In genomic region chr14:72237722-72238666, GRCh38 we compare ENCODE assay signal across 21 cellular contexts.
DNase-seq lines count a peak whose midpoint lies in the region; ATAC-seq, FAIRE-seq and TF ChIP-seq lines count a peak whose summit lies in the region.
"Had no signal": no experiment of that assay in that cellular context is flagged by ENCODE, and none has a peak within 500 bp of the region (broad histone marks: within the 10 kb centered on the region; RNA-seq: fewer than 3 reads in every experiment).

No MANE protein-coding gene starts in this region.

- H3K4me1 ChIP-seq in Loucy (ENCODE audit: insufficient read depth, low read length, poor library complexity, severe bottlenecking) (peaks cover 39% of the 10 kb centered on the region), osteoblast (ENCODE audit: insufficient read depth, low read length) (no peaks in the 10 kb centered on the region)
- H3K4me1 ChIP-seq: Peyer's patch had no signal

- DNase-seq in stimulated activated naive CD8-positive, alpha-beta T cell treated with anti-CD3 and anti-CD28 coated beads, Interleukin-15, amount 100 ng/mL, for 72 hours: no peak
- DNase-seq in stimulated activated naive CD8-positive, alpha-beta T cell treated with anti-CD3 and anti-CD28 coated beads, Interleukin-15, Interleukin-2, amounts not matched to agents 100 U/mL and 50 U/mL, for 24 hours: no peak
- DNase-seq in germinal center (ENCODE audit: low spot score): peak; percentile 6
- DNase-seq in urothelium cell line (ENCODE audit: low spot score): no peak
- DNase-seq in H4 (ENCODE audit: low spot score): no peak
- DNase-seq in putamen (ENCODE audit: low spot score): no peak
- no peak for DNase-seq in osteoblast (ENCODE audit: insufficient read length, low spot score, missing footprints)
- DNase-seq: COR-L47, DMS 273 treated with DMSO at 0.1 percent for 48 hours, DND-41, NCI-H1417 treated with DMSO at 0.1 percent for 48 hours, NCI-H187 treated with DMSO at 0.1 percent for 48 hours, NCI-H226, NCI-H524, NCI-H82, Peyer's patch had no signal

- H3K27me3 ChIP-seq in Loucy (ENCODE audit: insufficient read depth, low read length, poor library complexity, severe bottlenecking) (no peaks in the 10 kb centered on the region), osteoblast (ENCODE audit: insufficient read depth, low read length) (no peaks in the 10 kb centered on the region)
- H3K27me3 ChIP-seq: Peyer's patch had no signal

- H2AFZ ChIP-seq in Loucy (ENCODE audit: low read length) (0 out of 2 replicates have a peak overlapping the region, but pooled peaks have one; percentile 46), osteoblast (ENCODE audit: low read length) (no peak overlapping the region)
- H2AFZ ChIP-seq: GM23338 had no signal

- H3K27ac ChIP-seq in osteoblast (ENCODE audit: low read depth, low read length): no peak overlapping the region
- H3K27ac ChIP-seq: Peyer's patch had no signal

- ATAC-seq in stimulated activated naive CD8-positive, alpha-beta T cell treated with anti-CD3 and anti-CD28 coated beads, Interleukin-15, amount 100 ng/mL, for 72 hours: peak; percentile 37
- no peak for ATAC-seq in stimulated activated naive CD8-positive, alpha-beta T cell treated with anti-CD3 and anti-CD28 coated beads, Interleukin-15, Interleukin-2, amounts not matched to agents 100 U/mL and 50 U/mL, for 24 hours
- ATAC-seq: GM23338, HCT116, Right ventricle myocardium inferior had no signal

- H3K27ac Mint-ChIP-seq in stimulated activated naive CD8-positive, alpha-beta T cell treated with anti-CD3 and anti-CD28 coated beads, Interleukin-15, amount 100 ng/mL, for 72 hours: peak overlapping the region in 1 of 2 donors; percentile 57
- H3K27ac Mint-ChIP-seq: GM23338 had no signal

- no peaks in the 10 kb centered on the region for H4K20me1 ChIP-seq in Loucy (ENCODE audit: insufficient read depth, low read length, poor library complexity, severe bottlenecking)
- H4K20me1 ChIP-seq in osteoblast (ENCODE audit: insufficient read depth, low read length): no peaks in the 10 kb centered on the region

- H3K79me2 ChIP-seq in Loucy (ENCODE audit: insufficient read depth, low read length) (no peaks in the 10 kb centered on the region), osteoblast (ENCODE audit: insufficient read depth, low read length) (no peaks in the 10 kb centered on the region)

- H3K9me3 ChIP-seq in Loucy (ENCODE audit: insufficient read depth, low read depth, low read length) (no peaks in the 10 kb centered on the region), osteoblast (ENCODE audit: low read depth, low read length) (no peaks in the 10 kb centered on the region)
- H3K9me3 ChIP-seq: Peyer's patch had no signal

- no peaks in the 10 kb centered on the region for H3K36me3 ChIP-seq in Loucy (ENCODE audit: insufficient read depth, low read length)
- H3K36me3 ChIP-seq in osteoblast (ENCODE audit: insufficient read depth, low read length): no peaks in the 10 kb centered on the region
- H3K36me3 ChIP-seq: Peyer's patch had no signal

- H3K9me2 ChIP-seq in Loucy (replicated peaks; ENCODE audit: low read depth, low read length): no peaks in the 10 kb centered on the region

- H3K4me3 ChIP-seq in Loucy (ENCODE audit: low read length, poor library complexity, severe bottlenecking) (no peak overlapping the region), osteoblast (ENCODE audit: insufficient read depth, low read length) (no peak overlapping the region)
- H3K4me3 ChIP-seq: GM23338, Peyer's patch had no signal

- H3K4me1 Mint-ChIP-seq in stimulated activated naive CD8-positive, alpha-beta T cell treated with anti-CD3 and anti-CD28 coated beads, Interleukin-15, amount 100 ng/mL, for 72 hours: no peaks in the 10 kb centered on the region

- H3K9me3 Mint-ChIP-seq in stimulated activated naive CD8-positive, alpha-beta T cell treated with anti-CD3 and anti-CD28 coated beads, Interleukin-15, amount 100 ng/mL, for 72 hours: no peaks in the 10 kb centered on the region

- peak; percentile 79 for FAIRE-seq in urothelium cell line (lab: Jason Lieb, UNC)
- FAIRE-seq: G401.6 had no signal

- H3F3A ChIP-seq in Loucy (ENCODE audit: low read depth): no peaks in the 10 kb centered on the region

- H3K4me2 ChIP-seq in Loucy (ENCODE audit: low read depth, low read length, poor library complexity, severe bottlenecking) (no peak overlapping the region), osteoblast (ENCODE audit: insufficient read depth, low read length) (no peak overlapping the region)
- H3K4me2 ChIP-seq: GM23338 had no signal

- no peak overlapping the region for H3K4me3 Mint-ChIP-seq in stimulated activated naive CD8-positive, alpha-beta T cell treated with anti-CD3 and anti-CD28 coated beads, Interleukin-15, amount 100 ng/mL, for 72 hours
- H3K4me3 Mint-ChIP-seq: GM23338 had no signal

- no peak overlapping the region for H3K9ac ChIP-seq in Loucy (ENCODE audit: low read depth, low read length, poor library complexity, severe bottlenecking)

- TF ChIP-seq CTCF in Loucy (conservative IDR thresholded peaks at IDR 0.05; ENCODE audit: low read length) (no peak), osteoblast (IDR thresholded peaks at IDR 0.05; ENCODE audit: extremely low read depth, low read depth, low read length) (no peak)

- no peaks in the 10 kb centered on the region for H3K27me3 Mint-ChIP-seq in stimulated activated naive CD8-positive, alpha-beta T cell treated with anti-CD3 and anti-CD28 coated beads, Interleukin-15, amount 100 ng/mL, for 72 hours
